1 cellular context compared by ENCODE assay signal in genomic region chr13:44823555-44823954, GRCh38.
TF ChIP-seq lines count a peak whose summit lies in the region.

No MANE protein-coding gene starts in this region.

TF ChIP-seq in HEK293, 187 proteins besides CTCF, POLR2A, EP300 and RAD21 (continued from another document):
- TF ChIP-seq ZBTB11 (tag by site-specific recombination; conservative IDR thresholded peaks at IDR 0.05; ENCODE audit: low read depth) (peak; percentile 73), ZNF623 (tag by site-specific recombination; IDR thresholded peaks at IDR 0.05) (peak; percentile 80), ZNF510 (tag by site-specific recombination; IDR thresholded peaks at IDR 0.05; ENCODE audit: insufficient replicate concordance) (peak; percentile 94), ZNF202 (tag by site-specific recombination; IDR thresholded peaks at IDR 0.05; ENCODE audit: borderline replicate concordance) (peak; percentile 98), ZNF341 (tag by site-specific recombination; IDR thresholded peaks at IDR 0.05; ENCODE audit: low read depth) (peak; percentile 45; the same call in 1 of the 2 replicates), ZNF629 (tag by site-specific recombination; IDR thresholded peaks at IDR 0.05) (peak; percentile 59), ZNF266 (tag by site-specific recombination; IDR thresholded peaks at IDR 0.05; ENCODE audit: low read depth) (peak; percentile 77; the same call in 1 of the 2 replicates), ZNF292 (tag by site-specific recombination; IDR thresholded peaks at IDR 0.05; ENCODE audit: borderline replicate concordance, low read depth) (peak; percentile 65; the same call in 1 of the 2 replicates), ZFP37 (tag by site-specific recombination; IDR thresholded peaks at IDR 0.05) (peak; percentile 64; the same call in 1 of the 2 replicates), ZFP3 (tag by site-specific recombination; IDR thresholded peaks at IDR 0.05; ENCODE audit: low read depth) (peak; percentile 58; the same call in 1 of the 2 replicates), ZBTB21 (tag by site-specific recombination; IDR thresholded peaks at IDR 0.05) (peak; percentile 56; the same call in 1 of the 2 replicates), ZNF529 (tag by site-specific recombination; IDR thresholded peaks at IDR 0.05; ENCODE audit: insufficient replicate concordance) (peak; percentile 47), ZNF558 (tag by site-specific recombination; IDR thresholded peaks at IDR 0.05) (peak; percentile 91), ZBTB1 (tag by site-specific recombination; IDR thresholded peaks at IDR 0.05) (peak; percentile 78; the same call in 1 of the 2 replicates), ZNF791 (tag by site-specific recombination; IDR thresholded peaks at IDR 0.05) (peak; percentile 45; the same call in 1 of the 2 replicates), ZNF514 (tag by site-specific recombination; IDR thresholded peaks at IDR 0.05) (peak; percentile 84; the same call in 1 of the 2 replicates), ZNF501 (tag by site-specific recombination; IDR thresholded peaks at IDR 0.05) (0 out of 2 replicates have a peak, but pooled peaks have one; percentile 46), ZNF639 (tag by site-specific recombination; IDR thresholded peaks at IDR 0.05) (peak; percentile 43; the same call in 1 of the 2 replicates), GLI2 (tag by site-specific recombination; IDR thresholded peaks at IDR 0.05; ENCODE audit: borderline replicate concordance, low read depth) (peak; percentile 51; the same call in 1 of the 2 replicates), GFI1B (tag by site-specific recombination; IDR thresholded peaks at IDR 0.05) (peak; percentile 44; the same call in 1 of the 2 replicates), ZNF426 (tag by site-specific recombination; IDR thresholded peaks at IDR 0.05) (peak; percentile 96), ZNF394 (tag by site-specific recombination; IDR thresholded peaks at IDR 0.05; ENCODE audit: borderline replicate concordance) (peak; percentile 98), ZNF433 (tag by site-specific recombination; IDR thresholded peaks at IDR 0.05; ENCODE audit: low read depth) (peak; percentile 91), ZNF664 (tag by site-specific recombination; IDR thresholded peaks at IDR 0.05) (peak; percentile 61)
TF ChIP-seq in HEK293: peak in this region for 33; not testable (repeated sequence) for 154.
